In genomic region chr2:98875746-98876145, GRCh38 we compare ENCODE assay signal across 1 cellular context.
TF ChIP-seq lines count a peak whose summit lies in the region.

No MANE protein-coding gene starts in this region.

TF ChIP-seq in WTC11, 78 proteins besides CTCF, POLR2A, EP300 and RAD21 (continued from another document):
- TF ChIP-seq MLX (CRISPR knock-in tag; IDR thresholded peaks at IDR 0.05), result no peak
